ENCODE assay signal across 20 cellular contexts in genomic region chr2:164922119-164922518, GRCh38. TPM values are rescaled to one million over a fixed set of nuclear protein-coding genes. Genes with fewer than 3 reads are reported as not detected.
DNase-seq lines count a peak whose midpoint lies in the region; ATAC-seq and TF ChIP-seq lines count a peak whose summit lies in the region.
"Had no signal": no experiment of that assay in that cellular context is flagged by ENCODE, and none has a peak within 500 bp of the region (broad histone marks: within the 10 kb centered on the region; RNA-seq: fewer than 3 reads in every experiment).

No MANE protein-coding gene starts in this region.

- peak overlapping the region; percentile 50 for H3K27ac ChIP-seq in cardiac muscle cell
- H3K27ac ChIP-seq in left ventricle myocardium inferior (replicated peaks), result no peak overlapping the region
- no peak overlapping the region for H3K27ac ChIP-seq in Peyer's patch
- no peak overlapping the region for H3K27ac ChIP-seq in PC-9
- H3K27ac ChIP-seq: neutrophil, uterus had no signal

- ATAC-seq in GM19035 (IDR thresholded peaks at IDR 0.05; ENCODE audit: unreplicated experiment) (no peak), HG02852 (IDR thresholded peaks at IDR 0.05; ENCODE audit: unreplicated experiment) (no peak)
- ATAC-seq: activated naive CD8-positive, alpha-beta T cell treated with anti-CD3 and anti-CD28 coated beads, Interleukin-2, amount 50 U/mL, for 24 hours had no signal

- peaks cover 14% of the 10 kb centered on the region for H3K4me1 ChIP-seq in cardiac muscle cell (ENCODE audit: low read depth)
- H3K4me1 ChIP-seq in left ventricle myocardium inferior, result no peaks in the 10 kb centered on the region
- H3K4me1 ChIP-seq in Peyer's patch, result no peaks in the 10 kb centered on the region
- H3K4me1 ChIP-seq in PC-9 (replicated peaks; ENCODE audit: insufficient read depth), result peaks cover 5% of the 10 kb centered on the region; the same call in 1 of the 2 replicates
- H3K4me1 ChIP-seq: uterus had no signal

- no peaks in the 10 kb centered on the region for H3F3A ChIP-seq in PC-9 (ENCODE audit: insufficient read depth, low read depth)

- H3K27me3 ChIP-seq in cardiac muscle cell (no peaks in the 10 kb centered on the region), left ventricle myocardium inferior (ENCODE audit: low read depth) (no peaks in the 10 kb centered on the region), Peyer's patch (no peaks in the 10 kb centered on the region), PC-9 (ENCODE audit: insufficient read depth, low read depth) (no peaks in the 10 kb centered on the region)
- H3K27me3 ChIP-seq: neutrophil, uterus had no signal

- no peak for TF ChIP-seq POLR2A in Peyer's patch (IDR thresholded peaks at IDR 0.05)

- CTCF ChIA-PET in PC-9 (lab: Charles Lee), result no interaction called here

- H4K20me1 ChIP-seq in PC-9 (ENCODE audit: insufficient read depth), result no peaks in the 10 kb centered on the region

- H3K79me2 ChIP-seq in PC-9 (ENCODE audit: low read depth), result no peaks in the 10 kb centered on the region

- DNase-seq in cardiac muscle cell (ENCODE audit: low read depth in 1 of 2, low spot score in 1 of 2), result no peak
- DNase-seq in left ventricle myocardium inferior, result no peak
- peak; percentile 49 for DNase-seq in NCI-H748 treated with DMSO at 0.1 percent for 48 hours (lab: John Stamatoyannopoulos, UW)
- DNase-seq in fibroblast of mammary gland (ENCODE audit: low read depth), result peak; percentile 11
- DNase-seq in Peyer's patch, result no peak
- DNase-seq in PC-9, result no peak
- DNase-seq: activated CD4-positive, alpha-beta T cell treated with anti-CD3 and anti-CD28 coated beads, Interleukin-2, amount 10 ng/mL, durations not matched to agents 7 days and 5 days; activated naive CD8-positive, alpha-beta T cell treated with anti-CD3 and anti-CD28 coated beads, Interleukin-2, amount 50 U/mL, for 24 hours; NCI-H1436; NCI-H345; stimulated activated CD4-positive, alpha-beta T cell treated with anti-CD3 and anti-CD28 coated beads, Interleukin-12 subunit alpha, Interleukin-12 subunit beta, amount 100 ng/mL, for 4 hours; stimulated activated CD8-positive, alpha-beta memory T cell treated with anti-CD3 and anti-CD28 coated beads, Interleukin-4, amount 100 ng/mL, for 48 hours; substantia nigra; uterus had no signal

- H3K36me3 ChIP-seq in cardiac muscle cell (no peaks in the 10 kb centered on the region), left ventricle myocardium inferior (no peaks in the 10 kb centered on the region), Peyer's patch (no peaks in the 10 kb centered on the region), PC-9 (ENCODE audit: low read depth) (no peaks in the 10 kb centered on the region)
- H3K36me3 ChIP-seq: neutrophil, uterus had no signal

- H3K9me3 ChIP-seq in cardiac muscle cell (ENCODE audit: low read depth) (no peaks in the 10 kb centered on the region), left ventricle myocardium inferior (replicated peaks) (no peaks in the 10 kb centered on the region), Peyer's patch (no peaks in the 10 kb centered on the region), PC-9 (ENCODE audit: insufficient read depth, low read depth) (no peaks in the 10 kb centered on the region)
- H3K9me3 ChIP-seq: neutrophil, uterus had no signal

- BruUV-seq in PC-9 (replicated peaks; lab: Mats Ljungman, UMichigan), result no TSS peak

- H3K4me3 ChIP-seq in cardiac muscle cell, result no peak overlapping the region
- H3K4me3 ChIP-seq in left ventricle myocardium inferior, result no peak overlapping the region
- no peak overlapping the region for H3K4me3 ChIP-seq in fibroblast of mammary gland (ENCODE audit: control insufficient read depth, low read depth, low read length)
- H3K4me3 ChIP-seq in Peyer's patch, result no peak overlapping the region
- H3K4me3 ChIP-seq in PC-9, result no peak overlapping the region
- H3K4me3 ChIP-seq: uterus had no signal

- no peak overlapping the region for H2AFZ ChIP-seq in PC-9

- H3K4me2 ChIP-seq in PC-9, result no peak overlapping the region

- intact Hi-C loops in left ventricle myocardium inferior (cut with micrococcal nuclease), result no loop called here
- intact Hi-C loops in PC-9 (cut with micrococcal nuclease; ENCODE audit: unreplicated experiment), result no loop called here

- no peak for TF ChIP-seq CTCF in cardiac muscle cell (IDR thresholded peaks at IDR 0.05; ENCODE audit: low read depth, low read length)
- no peak for TF ChIP-seq CTCF in left ventricle myocardium inferior (IDR thresholded peaks at IDR 0.05; ENCODE audit: borderline replicate concordance)
- TF ChIP-seq CTCF in fibroblast of mammary gland (conservative IDR thresholded peaks at IDR 0.05; ENCODE audit: control insufficient read depth, insufficient read depth, low read depth, low read length), result no peak
- no peak for TF ChIP-seq CTCF in Peyer's patch (IDR thresholded peaks at IDR 0.05)
- no peak for TF ChIP-seq CTCF in PC-9 (conservative IDR thresholded peaks at IDR 0.05)

- no peaks in the 10 kb centered on the region for H3K9me2 ChIP-seq in PC-9 (ENCODE audit: insufficient read depth)

- POLR2A ChIA-PET in PC-9 (lab: Charles Lee; ENCODE audit: unreplicated experiment), result no interaction called here

RNA-seq across cellular contexts. Expression of gene SLC38A11, which starts 33.2 kb away (rescaled TPM):
- total RNA-seq in cardiac muscle cell (not detected in 2 replicates), left ventricle myocardium inferior (0.33 TPM), Peyer's patch (10 to 100 TPM in 1 of 4 donors, 1 to 10 TPM in 2, not detected in 1; 3.2 to 13.1 (median 7.0) TPM), PC-9 (2021) (not detected in 2 replicates)
- not detected in 2 replicates for polyA plus RNA-seq in cardiac muscle cell
- total RNA-seq: activated CD4-positive, alpha-beta T cell treated with anti-CD3 and anti-CD28 coated beads, Interleukin-2, amount 10 ng/mL, durations not matched to agents 7 days and 5 days; bronchial epithelial cell; dermis microvascular lymphatic vessel endothelial cell had no signal
- polyA plus RNA-seq: CD14-positive monocyte had no signal

Comparison
In these comparisons a context has a peak if more than half of its experiments do, and no peak if none do; other contexts are left out.
1. DNase-seq: peak in NCI-H748 treated with DMSO at 0.1 percent for 48 hours (single experiment) and fibroblast of mammary gland (single experiment); none in cardiac muscle cell (0 of 2), left ventricle myocardium inferior (single experiment), Peyer's patch (0 of 3) and PC-9 (0 of 2).